9 cellular contexts compared by ENCODE assay signal in the genomic region with DNA sequence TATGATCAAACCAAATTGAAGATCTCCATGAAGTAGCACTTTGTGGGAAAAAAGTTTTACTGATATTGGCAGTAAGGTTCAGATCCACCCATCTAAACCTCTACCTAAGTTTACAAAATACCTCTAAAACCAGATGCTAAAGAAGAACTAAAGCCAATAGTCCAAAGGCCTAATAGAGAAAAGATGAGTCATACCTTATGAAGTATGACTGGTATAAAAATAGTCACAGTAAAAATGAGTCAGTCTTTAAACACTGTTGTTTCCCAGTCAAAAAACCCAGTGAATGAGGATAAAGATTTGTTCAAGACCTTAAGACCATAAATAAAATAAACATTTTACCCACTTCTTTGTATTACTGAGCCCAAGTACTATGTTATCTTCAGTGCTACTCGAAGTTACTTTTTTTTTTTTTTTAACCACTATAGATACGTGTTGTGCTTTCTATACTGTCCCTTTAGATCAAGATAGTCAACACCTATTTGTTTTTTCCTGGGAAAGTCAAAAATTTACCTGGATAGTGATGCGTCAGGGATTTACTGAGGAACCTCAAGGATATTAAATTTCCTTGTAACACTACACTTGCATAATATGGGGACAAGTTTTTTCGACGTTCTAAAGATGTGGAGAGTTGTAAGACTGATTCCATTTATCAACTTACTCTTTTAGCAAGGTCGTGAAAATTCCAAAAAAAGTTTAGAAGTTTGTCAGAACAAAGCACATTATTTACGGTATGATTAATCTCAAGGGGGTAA.
DNase-seq lines count a peak whose midpoint lies in the region; ATAC-seq, FAIRE-seq and TF ChIP-seq lines count a peak whose summit lies in the region.
"Had no signal": no experiment of that assay in that cellular context is flagged by ENCODE, and none has a peak within 500 bp of the region (broad histone marks: within the 10 kb centered on the region; RNA-seq: fewer than 3 reads in every experiment).

No MANE protein-coding gene starts in this region.

- no peak for TF ChIP-seq EP300 in K562 (IDR thresholded peaks at IDR 0.05; ENCODE audit: low read length)

- H3K4me3 ChIP-seq in K562 = no peak overlapping the region

- H2AFZ ChIP-seq in K562 (ENCODE audit: low read depth, low read length) = no peak overlapping the region

- peaks cover 2 to 17% of the 10 kb centered on the region in 2 experiments; a peak in 3 of 5 replicates for H3K27me3 ChIP-seq in K562 (ENCODE audit: control insufficient read depth in 2 of 2, insufficient read depth in 2 of 2, low read length in 2 of 2)

- no TSS peak for BruUV-seq in K562 (replicated peaks; lab: Mats Ljungman, UMichigan)

- H3K9me3 Mint-ChIP-seq in CD14-positive monocyte (peaks cover 10 to 20% (median 15%) of the 10 kb centered on the region in 7 donors), natural killer cell (no peaks in the 10 kb centered on the region)

- no peaks in the 10 kb centered on the region for H4K20me1 ChIP-seq in K562 (replicated peaks; ENCODE audit: control insufficient read depth, insufficient read depth, low read length)

- TF ChIP-seq CTCF in K562 (IDR thresholded peaks at IDR 0.05 in 2 of 3, conservative IDR thresholded peaks at IDR 0.05 in 1 of 3; ENCODE audit: insufficient read depth in 2 of 3, low read depth in 1 of 3, low read length in 3 of 3) (no peak), CD14-positive monocyte (IDR thresholded peaks at IDR 0.05) (no peak), natural killer cell (IDR thresholded peaks at IDR 0.05) (no peak)

- H3K9me1 ChIP-seq in K562 (ENCODE audit: control insufficient read depth, insufficient read depth, low read length) = no peaks in the 10 kb centered on the region

- FAIRE-seq in K562 (lab: Jason Lieb, UNC) = peak; percentile 60
- FAIRE-seq: G401.6 had no signal

- TF ChIP-seq POLR2A in K562 (conservative IDR thresholded peaks at IDR 0.05) = no peak

- DNase-seq in 8988T (peak; percentile 17), K562 (ENCODE audit: extremely low read depth in 1 of 4, low spot score in 3 of 4) (peak in 1 of 4 experiments; percentile 19), hypothalamus (lab: John Stamatoyannopoulos, UW) (no peak), CD14-positive monocyte (ENCODE audit: low spot score) (no peak), natural killer cell (no peak)
- no peak for DNase-seq in activated CD8-positive, alpha-beta memory T cell treated with anti-CD3 and anti-CD28 coated beads, Interleukin-2, amount 50 U/mL, for 4 hours

- 0% methylated on average over 7 of the region's 7 CpGs for WGBS in K562 (ENCODE audit: insufficient coverage, low coverage, missing lambda C conversion rate)

- CTCF ChIA-PET in K562 (lab: Yijun Ruan, JAX; ENCODE audit: low intra/inter-chr PET ratio) = no interaction called here

- no peak overlapping the region for H3K4me3 Mint-ChIP-seq in CD14-positive monocyte
- no peak overlapping the region for H3K4me3 Mint-ChIP-seq in natural killer cell

- intact Hi-C loops in K562 (cut with micrococcal nuclease) (no loop called here), CD14-positive monocyte (cut with micrococcal nuclease) (no loop called here), natural killer cell (cut with micrococcal nuclease) (no loop called here)

- no peaks in the 10 kb centered on the region for H3K9me3 ChIP-seq in K562 (replicated peaks; ENCODE audit: control insufficient read depth, insufficient read depth, low read depth, low read length)

- H3K36me3 ChIP-seq in K562 (ENCODE audit: control insufficient read depth, insufficient read depth, low read length) = no peaks in the 10 kb centered on the region

- peaks cover 0 to 4% of the 10 kb centered on the region in 2 experiments; a peak in 2 of 5 replicates for H3K4me1 ChIP-seq in K562 (replicated peaks in 1 of 2; ENCODE audit: control insufficient read depth in 2 of 2, insufficient read depth in 2 of 2, low read length in 2 of 2)

- ATAC-seq in GM19035 (IDR thresholded peaks at IDR 0.05; ENCODE audit: unreplicated experiment) (peak; percentile 91), HG03354 (IDR thresholded peaks at IDR 0.05; ENCODE audit: poor library complexity, severe bottlenecking, unreplicated experiment) (peak; percentile 99), K562 (0 out of 3 replicates have a peak, but pooled peaks have one; percentile 37), natural killer cell (no peak)

- POLR2A ChIA-PET in K562 (lab: Yijun Ruan, JAX) = no interaction called here

- H3K9ac ChIP-seq in K562 (ENCODE audit: insufficient read depth in 1 of 2, low read depth in 2 of 2, low read length in 2 of 2) = no peak overlapping the region

- no peak overlapping the region for H3K27ac ChIP-seq in K562 (ENCODE audit: extremely low read depth, low read depth, low read length)

- H3K36me3 Mint-ChIP-seq in CD14-positive monocyte (peaks cover 0 to 2% of the 10 kb centered on the region in 2 donors), natural killer cell (no peaks in the 10 kb centered on the region)

- peaks cover 0 to 6% (median 2%) of the 10 kb centered on the region in 3 donors for H3K27me3 Mint-ChIP-seq in CD14-positive monocyte (ENCODE audit: low read depth in 3 of 3)
- H3K27me3 Mint-ChIP-seq in natural killer cell (ENCODE audit: low read depth in 2 of 2) = peaks cover 0 to 10% of the 10 kb centered on the region in 2 donors

- peak overlapping the region in 1 of 7 donors; percentile 5 for H3K27ac Mint-ChIP-seq in CD14-positive monocyte
- H3K27ac Mint-ChIP-seq in natural killer cell = no peak overlapping the region

- in situ Hi-C loops in K562 (cut with MboI) = no loop called here

- no peaks in the 10 kb centered on the region for H3K79me2 ChIP-seq in K562 (ENCODE audit: control insufficient read depth, insufficient read depth, low read length)

- H3K4me2 ChIP-seq in K562 (ENCODE audit: insufficient read depth, low read length) = no peak overlapping the region

- TF ChIP-seq RAD21 in K562 (CRISPR knock-in tag; conservative IDR thresholded peaks at IDR 0.05 in 1 of 2, IDR thresholded peaks at IDR 0.05 in 1 of 2) = no peak

- H3K4me1 Mint-ChIP-seq in CD14-positive monocyte (peaks cover 16% of the 10 kb centered on the region), natural killer cell (no peaks in the 10 kb centered on the region)

TF ChIP-seq in K562, 482 proteins besides CTCF, POLR2A, EP300 and RAD21 (continues in another document):
- TF ChIP-seq, protein P1, sequence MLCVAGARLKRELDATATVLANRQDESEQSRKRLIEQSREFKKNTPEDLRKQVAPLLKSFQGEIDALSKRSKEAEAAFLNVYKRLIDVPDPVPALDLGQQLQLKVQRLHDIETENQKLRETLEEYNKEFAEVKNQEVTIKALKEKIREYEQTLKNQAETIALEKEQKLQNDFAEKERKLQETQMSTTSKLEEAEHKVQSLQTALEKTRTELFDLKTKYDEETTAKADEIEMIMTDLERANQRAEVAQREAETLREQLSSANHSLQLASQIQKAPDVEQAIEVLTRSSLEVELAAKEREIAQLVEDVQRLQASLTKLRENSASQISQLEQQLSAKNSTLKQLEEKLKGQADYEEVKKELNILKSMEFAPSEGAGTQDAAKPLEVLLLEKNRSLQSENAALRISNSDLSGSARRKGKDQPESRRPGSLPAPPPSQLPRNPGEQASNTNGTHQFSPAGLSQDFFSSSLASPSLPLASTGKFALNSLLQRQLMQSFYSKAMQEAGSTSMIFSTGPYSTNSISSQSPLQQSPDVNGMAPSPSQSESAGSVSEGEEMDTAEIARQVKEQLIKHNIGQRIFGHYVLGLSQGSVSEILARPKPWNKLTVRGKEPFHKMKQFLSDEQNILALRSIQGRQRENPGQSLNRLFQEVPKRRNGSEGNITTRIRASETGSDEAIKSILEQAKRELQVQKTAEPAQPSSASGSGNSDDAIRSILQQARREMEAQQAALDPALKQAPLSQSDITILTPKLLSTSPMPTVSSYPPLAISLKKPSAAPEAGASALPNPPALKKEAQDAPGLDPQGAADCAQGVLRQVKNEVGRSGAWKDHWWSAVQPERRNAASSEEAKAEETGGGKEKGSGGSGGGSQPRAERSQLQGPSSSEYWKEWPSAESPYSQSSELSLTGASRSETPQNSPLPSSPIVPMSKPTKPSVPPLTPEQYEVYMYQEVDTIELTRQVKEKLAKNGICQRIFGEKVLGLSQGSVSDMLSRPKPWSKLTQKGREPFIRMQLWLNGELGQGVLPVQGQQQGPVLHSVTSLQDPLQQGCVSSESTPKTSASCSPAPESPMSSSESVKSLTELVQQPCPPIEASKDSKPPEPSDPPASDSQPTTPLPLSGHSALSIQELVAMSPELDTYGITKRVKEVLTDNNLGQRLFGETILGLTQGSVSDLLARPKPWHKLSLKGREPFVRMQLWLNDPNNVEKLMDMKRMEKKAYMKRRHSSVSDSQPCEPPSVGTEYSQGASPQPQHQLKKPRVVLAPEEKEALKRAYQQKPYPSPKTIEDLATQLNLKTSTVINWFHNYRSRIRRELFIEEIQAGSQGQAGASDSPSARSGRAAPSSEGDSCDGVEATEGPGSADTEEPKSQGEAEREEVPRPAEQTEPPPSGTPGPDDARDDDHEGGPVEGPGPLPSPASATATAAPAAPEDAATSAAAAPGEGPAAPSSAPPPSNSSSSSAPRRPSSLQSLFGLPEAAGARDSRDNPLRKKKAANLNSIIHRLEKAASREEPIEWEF (CRISPR knock-in tag; IDR thresholded peaks at IDR 0.05) = no peak
- TF ChIP-seq SMARCA4 (IDR thresholded peaks at IDR 0.05) (peak; percentile 57; the same call in 1 of the 2 replicates), ZEB2 (IDR thresholded peaks at IDR 0.05) (0 out of 2 replicates have a peak, but pooled peaks have one; percentile 27), PTRF (tag; IDR thresholded peaks at IDR 0.05) (no peak), PURB (CRISPR knock-in tag; IDR thresholded peaks at IDR 0.05; ENCODE audit: low read depth) (no peak), MCM3 (IDR thresholded peaks at IDR 0.05) (no peak), JUNB (CRISPR knock-in tag; conservative IDR thresholded peaks at IDR 0.05) (peak; percentile 91), EHMT2 (IDR thresholded peaks at IDR 0.05) (0 out of 2 replicates have a peak, but pooled peaks have one; percentile 35), MLLT1 (IDR thresholded peaks at IDR 0.05) (no peak), FOXM1 (IDR thresholded peaks at IDR 0.05; ENCODE audit: low read depth) (no peak), FOXM1 (CRISPR knock-in tag; IDR thresholded peaks at IDR 0.05; ENCODE audit: low read depth) (no peak), BACH1 (tag; IDR thresholded peaks at IDR 0.05) (peak; percentile 62)

Comparison
In these comparisons a context has a peak if more than half of its experiments do, and no peak if none do; other contexts are left out.
1. ATAC-seq: peak in GM19035 (single experiment), HG03354 (single experiment) and K562 (single experiment); none in natural killer cell (0 of 3).